1 cellular context compared by ENCODE assay signal in genomic region chr3:123884993-123885392, GRCh38.
TF ChIP-seq lines count a peak whose summit lies in the region.

No MANE protein-coding gene starts in this region.

TF ChIP-seq in H1, 55 proteins besides CTCF, POLR2A, EP300 and RAD21:
- TF ChIP-seq GTF2F1 (IDR thresholded peaks at IDR 0.05; ENCODE audit: borderline replicate concordance, low read depth, low read length): no peak
- TF ChIP-seq TAF1 (IDR thresholded peaks at IDR 0.05; ENCODE audit: low read depth, low read length): no peak
- no peak for TF ChIP-seq PHF8 (conservative IDR thresholded peaks at IDR 0.05; ENCODE audit: low read depth, low read length)
- no peak for TF ChIP-seq KDM4A (IDR thresholded peaks at IDR 0.05; ENCODE audit: low read depth, low read length, severe bottlenecking)
- no peak for TF ChIP-seq GABPA (IDR thresholded peaks at IDR 0.05; ENCODE audit: borderline replicate concordance, insufficient read depth, low read length)
- no peak for TF ChIP-seq CTBP2 (IDR thresholded peaks at IDR 0.05; ENCODE audit: borderline replicate concordance, insufficient read depth, insufficient read length, low read length)
- TF ChIP-seq BACH1 (IDR thresholded peaks at IDR 0.05; ENCODE audit: low read length): no peak
- no peak for TF ChIP-seq CBX8 (IDR thresholded peaks at IDR 0.05; ENCODE audit: borderline replicate concordance, low read depth, low read length)
- no peak for TF ChIP-seq SIX5 (IDR thresholded peaks at IDR 0.05; ENCODE audit: low read depth, low read length)
- no peak for TF ChIP-seq KDM1A (IDR thresholded peaks at IDR 0.05; ENCODE audit: borderline replicate concordance, low read length)
- no peak for TF ChIP-seq BRCA1 (IDR thresholded peaks at IDR 0.05; ENCODE audit: low read depth, low read length)
- TF ChIP-seq MAX (IDR thresholded peaks at IDR 0.05): no peak
- no peak for TF ChIP-seq SP4 (IDR thresholded peaks at IDR 0.05; ENCODE audit: low read length)
- TF ChIP-seq SIRT6 (IDR thresholded peaks at IDR 0.05; ENCODE audit: low read length): no peak
- TF ChIP-seq TCF12 (IDR thresholded peaks at IDR 0.05; ENCODE audit: low read depth, low read length): no peak
- no peak for TF ChIP-seq SIN3A (conservative IDR thresholded peaks at IDR 0.05 in 1 of 2, IDR thresholded peaks at IDR 0.05 in 1 of 2; ENCODE audit: low read depth in 1 of 2, low read length in 2 of 2)
- TF ChIP-seq NANOG (IDR thresholded peaks at IDR 0.05; ENCODE audit: insufficient read depth, low read depth, low read length, poor library complexity, severe bottlenecking): no peak
